ENCODE assay signal across 21 cellular contexts in the genomic region with DNA sequence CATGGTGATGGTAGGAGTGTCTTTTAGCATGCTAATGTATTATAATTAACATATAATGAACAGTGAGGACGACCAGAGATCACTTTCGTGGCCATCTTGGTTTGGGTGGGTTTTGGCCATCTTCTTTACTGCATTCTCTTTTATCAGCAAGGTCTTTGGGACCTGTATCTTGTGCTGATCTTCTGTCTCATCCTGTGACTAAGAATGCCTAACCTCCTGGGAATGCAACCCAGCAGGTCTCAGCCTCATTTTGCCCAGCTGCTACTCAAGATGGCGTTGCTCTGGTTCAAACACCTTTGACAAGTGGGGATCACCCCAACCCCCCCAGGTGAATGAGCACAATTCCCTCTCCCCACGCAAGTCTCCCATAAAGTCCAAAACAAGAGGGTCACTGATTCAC. TPM values are rescaled to one million over a fixed set of nuclear protein-coding genes. Genes with fewer than 3 reads are reported as not detected.
"Had no signal": no experiment of that assay in that cellular context is flagged by ENCODE, and none has a peak within 500 bp of the region (broad histone marks: within the 10 kb centered on the region; RNA-seq: fewer than 3 reads in every experiment).

No MANE protein-coding gene starts in this region.

- H3K9me3 ChIP-seq: esophagus squamous epithelium, ovary, right atrium auricular region, sigmoid colon, uterus had no signal

- ATAC-seq: left colon; left ventricle myocardium superior; naive thymus-derived CD8-positive, alpha-beta T cell had no signal

- FAIRE-seq: endometrium had no signal

- H3K4me2 ChIP-seq: hepatocyte had no signal

- H3K36me3 ChIP-seq: esophagus squamous epithelium, ovary, right atrium auricular region, sigmoid colon, uterus had no signal

- H3K79me2 ChIP-seq: hepatocyte had no signal

- H3K4me1 Mint-ChIP-seq: naive thymus-derived CD8-positive, alpha-beta T cell had no signal

- H3K27ac ChIP-seq: coronary artery, esophagus squamous epithelium, hepatocyte, ovary, right atrium auricular region, sigmoid colon, skin epidermis, uterus had no signal

- H3K27me3 ChIP-seq: esophagus squamous epithelium, hepatocyte, ovary, right atrium auricular region, sigmoid colon, uterus had no signal

- H3K27me3 Mint-ChIP-seq: type B pancreatic cell had no signal

- H3K4me3 ChIP-seq: coronary artery, esophagus squamous epithelium, hepatocyte, lung, ovary, right atrium auricular region, sigmoid colon, skin epidermis, uterus had no signal

- H2AFZ ChIP-seq: hepatocyte had no signal

- H3K9me3 Mint-ChIP-seq: naive thymus-derived CD8-positive, alpha-beta T cell; neural crest cell; type B pancreatic cell had no signal

- H3K27ac Mint-ChIP-seq: naive thymus-derived CD8-positive, alpha-beta T cell; type B pancreatic cell had no signal

- H3K4me3 Mint-ChIP-seq: naive thymus-derived CD8-positive, alpha-beta T cell; neural crest cell; type B pancreatic cell had no signal

- H3K36me3 Mint-ChIP-seq: naive thymus-derived CD8-positive, alpha-beta T cell; type B pancreatic cell had no signal

- DNase-seq: effector CD4-positive, alpha-beta T cell; esophagus squamous epithelium; foreskin fibroblast; head of caudate nucleus; left colon; left ventricle myocardium superior; naive thymus-derived CD8-positive, alpha-beta T cell; nucleus accumbens; ovary; sigmoid colon; stimulated activated naive CD4-positive, alpha-beta T cell treated with Interleukin-2 at 50 U/mL for 16 hours; uterus had no signal

RNA-seq across cellular contexts. Expression of gene ETV4, which starts 49.3 kb away (rescaled TPM):
- total RNA-seq: mononuclear cell; naive thymus-derived CD8-positive, alpha-beta T cell had no signal
